Comparison of ENCODE assay signal across 7 cellular contexts in genomic region chr12:7108042-7108927, GRCh38. TPM values are rescaled to one million over a fixed set of nuclear protein-coding genes. Genes with fewer than 3 reads are reported as not detected.
DNase-seq lines count a peak whose midpoint lies in the region; TF ChIP-seq lines count a peak whose summit lies in the region.

No MANE protein-coding gene starts in this region.

- peak overlapping the region; percentile 72 for H3K4me3 ChIP-seq in choroid plexus epithelial cell (ENCODE audit: low read depth, low read length)
- H3K4me3 ChIP-seq in liver (ENCODE audit: low read depth in 1 of 3, low read length in 3 of 3): peak overlapping the region; percentile 75 to 90 (median 85)

- peak overlapping the region; percentile 90 for H3K4me3 Mint-ChIP-seq in HFFc6

- peak overlapping the region; percentile 76 to 84 for H3K9ac ChIP-seq in liver (ENCODE audit: low read depth in 1 of 2, low read length in 2 of 2)

- TF ChIP-seq RAD21 in liver (IDR thresholded peaks at IDR 0.05): no peak

- peaks cover 2 to 9% (median 7%) of the 10 kb centered on the region in 4 donors for H3K36me3 ChIP-seq in liver (ENCODE audit: control insufficient read depth in 4 of 4, insufficient read depth in 3 of 4, low read depth in 1 of 4, low read length in 3 of 4)

- H3K27me3 ChIP-seq in liver (ENCODE audit: control insufficient read depth in 4 of 4, insufficient read depth in 4 of 4, low read length in 3 of 4): no peaks in the 10 kb centered on the region

- H3K9me3 ChIP-seq in liver (ENCODE audit: control insufficient read depth in 4 of 4, low read length in 3 of 4): no peaks in the 10 kb centered on the region

- H3K36me3 Mint-ChIP-seq in HFFc6 (ENCODE audit: low read depth): peaks cover 20% of the 10 kb centered on the region

- H3K27ac ChIP-seq in liver (ENCODE audit: low read depth in 1 of 2, low read length in 2 of 2): peak overlapping the region; percentile 84 to 94

- H3K27me3 Mint-ChIP-seq in HFFc6 (ENCODE audit: insufficient read depth): no peaks in the 10 kb centered on the region; the same call in 1 of the 2 replicates

- peaks cover 15% of the 10 kb centered on the region for H3K9me3 Mint-ChIP-seq in HFFc6

- DNase-seq in HFFc6: peak; percentile 62
- peak; percentile 68 for DNase-seq in NAMALWA (ENCODE audit: low spot score)
- DNase-seq in activated CD4-positive, CD25-positive, alpha-beta regulatory T cell treated with anti-CD3 and anti-CD28 coated beads, Interleukin-2, amount 50 U/mL, for 16 hours (ENCODE audit: low read depth, low spot score): peak; percentile 48
- peak; percentile 78 for DNase-seq in choroid plexus epithelial cell (ENCODE audit: low read depth)
- DNase-seq in stimulated activated CD4-positive, alpha-beta T cell treated with anti-CD3 and anti-CD28 coated beads, TNF-alpha, amount 100 ng/mL, for 4 hours (ENCODE audit: low read depth in 3 of 3): peak; percentile 52 to 53 (median 53)

- peak; percentile 94 for TF ChIP-seq POLR2A in GM15510 (IDR thresholded peaks at IDR 0.05; ENCODE audit: borderline replicate concordance, extremely low read depth, insufficient read length)

- H3K27ac Mint-ChIP-seq in HFFc6: peak overlapping the region; percentile 96

- H3K4me1 ChIP-seq in liver (ENCODE audit: control insufficient read depth in 4 of 4, insufficient read depth in 4 of 4, low read length in 3 of 4): peaks cover 8 to 60% (median 41%) of the 10 kb centered on the region in 4 donors

- TF ChIP-seq CTCF in HFFc6 (IDR thresholded peaks at IDR 0.05) (0 out of 2 replicates have a peak, but pooled peaks have one; percentile 6), choroid plexus epithelial cell (conservative IDR thresholded peaks at IDR 0.05; ENCODE audit: low read depth, low read length) (no peak), liver (IDR thresholded peaks at IDR 0.05; ENCODE audit: low read depth, low read length, missing input control) (no peak)

- peaks cover 33% of the 10 kb centered on the region for H3K4me1 Mint-ChIP-seq in HFFc6 (ENCODE audit: low read depth)

- WGBS in liver: 1% methylated on average over 33 of the region's 33 CpGs

TF ChIP-seq in liver, 16 proteins besides CTCF, POLR2A, EP300 and RAD21:
- TF ChIP-seq RXRA (IDR thresholded peaks at IDR 0.05) (peak in 1 of 2 donors; percentile 48), ZBTB33 (IDR thresholded peaks at IDR 0.05) (peak; percentile 39), FOXA1 (IDR thresholded peaks at IDR 0.05) (no peak), YY1 (IDR thresholded peaks at IDR 0.05) (peak; percentile 76), ATF3 (IDR thresholded peaks at IDR 0.05) (no peak), SP1 (IDR thresholded peaks at IDR 0.05) (peak; percentile 44), GABPA (IDR thresholded peaks at IDR 0.05 in 1 of 2, conservative IDR thresholded peaks at IDR 0.05 in 1 of 2) (peak in 1 of 2 donors; percentile 26), FOXA2 (IDR thresholded peaks at IDR 0.05) (no peak), TAF1 (conservative IDR thresholded peaks at IDR 0.05) (peak; percentile 31)

RNA-seq across cellular contexts. Expression of gene C1RL, which starts 0.7 kb away (rescaled TPM):
- 10 to 100 TPM in 5 of 6 experiments, 1 to 10 TPM in 1; 8.5 to 20.0 (median 15.8) TPM for total RNA-seq in HFFc6 (2021; fragmentation: NEBNext Ultra II Directional; extraction: Animal tissue kit (Norgen Biotek cat#: 25700))
- total RNA-seq in liver: 100 to 1,000 TPM in 1 of 2 donors, 10 to 100 TPM in 1; 67.5 to 188 TPM
- 100 to 1,000 TPM; 104 to 145 TPM for polyA plus RNA-seq in liver

RNA-seq across cellular contexts. Expression of gene C1R, which starts 16.0 kb away (rescaled TPM):
- 10 to 100 TPM in 5 of 6 experiments, 1 to 10 TPM in 1; 9.3 to 43.4 (median 36.0) TPM for total RNA-seq in HFFc6 (2021; fragmentation: NEBNext Ultra II Directional; extraction: Animal tissue kit (Norgen Biotek cat#: 25700))
- 1,000 to 10,000 TPM in 1 of 2 donors, 100 to 1,000 TPM in 1; 211 to 1,249 TPM for total RNA-seq in liver
- 1,000 to 10,000 TPM; 1,058 to 1,822 TPM for polyA plus RNA-seq in liver

RNA-seq across cellular contexts. Expression of gene RBP5, which starts 20.4 kb away (rescaled TPM):
- total RNA-seq in HFFc6 (2021; fragmentation: NEBNext Ultra II Directional; extraction: Animal tissue kit (Norgen Biotek cat#: 25700)): not detected
- 10 to 100 TPM; 12.9 to 47.1 TPM for total RNA-seq in liver
- 100 to 1,000 TPM in 1 of 2 donors, 10 to 100 TPM in 1; 80.2 to 108 TPM for polyA plus RNA-seq in liver

RNA-seq across cellular contexts. Expression of gene CLSTN3, which starts 21.9 kb away (rescaled TPM):
- 10 to 100 TPM; 10.4 to 15.5 (median 13.7) TPM for total RNA-seq in HFFc6 (2021; fragmentation: NEBNext Ultra II Directional; extraction: Animal tissue kit (Norgen Biotek cat#: 25700))
- 10 to 100 TPM; 27.1 to 37.2 TPM for total RNA-seq in liver
- polyA plus RNA-seq in liver: 10 to 100 TPM in 1 of 2 donors, 1 to 10 TPM in 1; 6.1 to 26.5 TPM

RNA-seq across cellular contexts. Expression of gene C1S, which starts 47.8 kb away (rescaled TPM):
- 10 to 100 TPM; 21.9 to 30.8 (median 30.2) TPM for total RNA-seq in HFFc6 (2021; fragmentation: NEBNext Ultra II Directional; extraction: Animal tissue kit (Norgen Biotek cat#: 25700))
- total RNA-seq in liver: 1,000 to 10,000 TPM in 1 of 2 donors, 100 to 1,000 TPM in 1; 267 to 2,029 TPM
- polyA plus RNA-seq in liver: 1,000 to 10,000 TPM; 1,439 to 1,696 TPM

Comparison
In these comparisons a context has a peak if more than half of its experiments do, and no peak if none do; other contexts are left out.
1. Peak in every context shown above with its lines: DNase-seq, H3K4me3 ChIP-seq and H3K27ac ChIP-seq.
2. RNA of gene C1R, which starts 16.0 kb away (total RNA-seq): 211 to 1,249 TPM in liver; 9.3 to 43.4 TPM in HFFc6; every median in the first group is over 4 times any median in the second.
3. RNA of gene RBP5, which starts 20.4 kb away (total RNA-seq): 12.9 to 47.1 TPM in liver; not detected in HFFc6; every median in the first group is over 10 times any median in the second.